15 cellular contexts compared by ENCODE assay signal in the genomic region with DNA sequence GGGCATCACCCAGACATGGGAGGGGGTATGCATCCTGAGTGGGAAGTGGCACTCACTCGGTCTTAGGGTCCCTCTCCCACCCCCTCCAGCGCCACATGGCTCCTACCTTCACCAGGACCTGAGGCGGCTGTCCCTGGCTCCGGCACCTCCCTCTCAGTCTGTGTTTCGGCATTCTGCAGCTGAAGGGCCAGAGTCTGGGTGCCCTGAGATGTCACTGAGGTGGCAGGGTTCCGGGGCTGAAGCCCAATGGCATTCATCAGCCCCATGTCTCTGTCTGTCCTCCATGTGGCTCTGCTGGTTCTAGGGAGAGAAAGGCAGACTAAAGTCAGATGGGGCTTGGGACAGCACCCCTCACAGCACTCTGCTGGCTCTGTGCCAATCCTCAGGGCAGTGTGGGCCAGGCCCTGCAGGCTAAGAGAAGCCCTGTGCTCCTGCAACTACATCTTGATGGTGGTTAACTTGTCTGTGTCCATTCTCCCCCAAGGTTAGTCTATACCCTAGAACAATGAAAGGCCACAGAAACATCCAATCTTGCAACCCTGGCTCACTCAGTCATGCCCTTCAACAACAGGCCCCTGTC. TPM values are rescaled to one million over a fixed set of nuclear protein-coding genes. Genes with fewer than 3 reads are reported as not detected.
DNase-seq lines count a peak whose midpoint lies in the region; ATAC-seq and TF ChIP-seq lines count a peak whose summit lies in the region.
"Had no signal": no experiment of that assay in that cellular context is flagged by ENCODE, and none has a peak within 500 bp of the region (broad histone marks: within the 10 kb centered on the region; RNA-seq: fewer than 3 reads in every experiment).

No MANE protein-coding gene starts in this region.

- no peaks in the 10 kb centered on the region for H3K36me3 Mint-ChIP-seq in glutamatergic neuron (ENCODE audit: unreplicated experiment)
- peaks cover 48% of the 10 kb centered on the region for H3K36me3 Mint-ChIP-seq in T-cell

- DNase-seq in stimulated activated naive CD8-positive, alpha-beta T cell treated with anti-CD3 and anti-CD28 coated beads, Interleukin-15, Interleukin-2, amounts not matched to agents 100 U/mL and 50 U/mL, for 24 hours, result no peak
- no peak for DNase-seq in stimulated activated naive CD8-positive, alpha-beta T cell treated with anti-CD3 and anti-CD28 coated beads, Interleukin-15, amount 100 ng/mL, for 72 hours
- DNase-seq in glutamatergic neuron, result no peak
- no peak for DNase-seq in neuronal stem cell (ENCODE audit: low spot score)
- no peak for DNase-seq in stimulated activated CD4-positive, alpha-beta T cell treated with anti-CD3 and anti-CD28 coated beads, Interleukin-15, amount 100 ng/mL, for 24 hours
- DNase-seq in T-cell, result no peak
- DNase-seq: ACHN; CD8-positive, alpha-beta T cell; COR-L47; DND-41; GDM1; H7 had no signal

- H3K27me3 ChIP-seq in neuronal stem cell (ENCODE audit: control insufficient read depth in 3 of 3, insufficient read depth in 3 of 3, low read depth in 1 of 3, low read length in 3 of 3), result no peaks in the 10 kb centered on the region

- H3K4me1 Mint-ChIP-seq in stimulated activated naive CD8-positive, alpha-beta T cell treated with anti-CD3 and anti-CD28 coated beads, Interleukin-15, amount 100 ng/mL, for 72 hours, result peaks cover under 1% of the 10 kb centered on the region
- H3K4me1 Mint-ChIP-seq in glutamatergic neuron (ENCODE audit: low read depth, unreplicated experiment) (peaks cover 17% of the 10 kb centered on the region), T-cell (no peaks in the 10 kb centered on the region)
- H3K4me1 Mint-ChIP-seq: CD14-positive monocyte had no signal

- CTCF ChIA-PET in T-cell (lab: Charles Lee), result no interaction called here

- no peak overlapping the region for H3K4me3 Mint-ChIP-seq in stimulated activated naive CD8-positive, alpha-beta T cell treated with anti-CD3 and anti-CD28 coated beads, Interleukin-15, amount 100 ng/mL, for 72 hours
- H3K4me3 Mint-ChIP-seq in glutamatergic neuron (ENCODE audit: unreplicated experiment) (no peak overlapping the region), T-cell (no peak overlapping the region)
- H3K4me3 Mint-ChIP-seq: CD14-positive monocyte; CD8-positive, alpha-beta T cell; GM23338 had no signal

- no peak overlapping the region for H2BK120ac ChIP-seq in neuronal stem cell (ENCODE audit: low read depth, low read length)

- no peak overlapping the region for H3K4ac ChIP-seq in neuronal stem cell (ENCODE audit: low read length)

- WGBS in neuronal stem cell (ENCODE audit: extremely low coverage in 2 of 2, insufficient read length in 2 of 2, insufficient replicate concordance in 1 of 2), 2 donors, result no CpG with 5 or more reads among the region's 6 CpGs

- no peaks in the 10 kb centered on the region for H3K27me3 Mint-ChIP-seq in stimulated activated naive CD8-positive, alpha-beta T cell treated with anti-CD3 and anti-CD28 coated beads, Interleukin-15, amount 100 ng/mL, for 72 hours
- H3K27me3 Mint-ChIP-seq in glutamatergic neuron (ENCODE audit: unreplicated experiment), result peaks cover 11% of the 10 kb centered on the region
- no peaks in the 10 kb centered on the region for H3K27me3 Mint-ChIP-seq in T-cell

- peaks cover 21 to 69% of the 10 kb centered on the region in 2 donors for H3K36me3 ChIP-seq in neuronal stem cell (replicated peaks in 1 of 2; ENCODE audit: control insufficient read depth in 2 of 2, insufficient read depth in 2 of 2, low read length in 2 of 2)

- H3K18ac ChIP-seq in neuronal stem cell (ENCODE audit: low read length), result no peak overlapping the region

- no peak for TF ChIP-seq CTCF in glutamatergic neuron (IDR thresholded peaks at IDR 0.05; ENCODE audit: partially characterized antibody, unreplicated experiment)

- H3K9ac ChIP-seq in neuronal stem cell (ENCODE audit: low read depth, low read length, poor library complexity), result no peak overlapping the region

- peaks cover 0 to 5% of the 10 kb centered on the region in 2 donors for H3K4me1 ChIP-seq in neuronal stem cell (ENCODE audit: control insufficient read depth in 2 of 2, insufficient read depth in 1 of 2, low read depth in 1 of 2, low read length in 2 of 2)

- H3K27ac Mint-ChIP-seq in stimulated activated naive CD8-positive, alpha-beta T cell treated with anti-CD3 and anti-CD28 coated beads, Interleukin-15, amount 100 ng/mL, for 72 hours, result no peak overlapping the region
- H3K27ac Mint-ChIP-seq in glutamatergic neuron (ENCODE audit: unreplicated experiment) (peak overlapping the region; percentile 33), T-cell (no peak overlapping the region)
- H3K27ac Mint-ChIP-seq: CD8-positive, alpha-beta T cell had no signal

- no peaks in the 10 kb centered on the region for H3K79me1 ChIP-seq in neuronal stem cell (ENCODE audit: low read depth, low read length)

- ATAC-seq in stimulated activated naive CD8-positive, alpha-beta T cell treated with anti-CD3 and anti-CD28 coated beads, Interleukin-15, Interleukin-2, amounts not matched to agents 100 U/mL and 50 U/mL, for 24 hours, result peak; percentile 23
- ATAC-seq in stimulated activated naive CD8-positive, alpha-beta T cell treated with anti-CD3 and anti-CD28 coated beads, Interleukin-15, amount 100 ng/mL, for 72 hours, result no peak
- ATAC-seq in esophagus mucosa (no peak), T-cell (replicated peaks in 1 of 4) (no peak)
- ATAC-seq: CD8-positive, alpha-beta T cell; GM23338 had no signal

- POLR2A ChIA-PET in T-cell (lab: Charles Lee), result interaction anchor here in 1 of 2 donors (0.8 kb wide), 1 partner anchor 309 kb away, joined by 3 read pairs; no protein-coding TSS in a partner anchor

- H4K91ac ChIP-seq in neuronal stem cell (ENCODE audit: low read depth, low read length, poor library complexity), result no peak overlapping the region

- H4K8ac ChIP-seq in neuronal stem cell (ENCODE audit: low read depth, low read length), result no peak overlapping the region

- no peak overlapping the region for H3K14ac ChIP-seq in neuronal stem cell (ENCODE audit: low read length)

- H3K9me3 ChIP-seq in neuronal stem cell (replicated peaks in 1 of 2; ENCODE audit: control insufficient read depth in 2 of 2, insufficient read depth in 1 of 2, low read depth in 1 of 2, low read length in 2 of 2), result no peaks in the 10 kb centered on the region

- H2AFZ ChIP-seq in neuronal stem cell (ENCODE audit: low read length), result no peak overlapping the region
- H2AFZ ChIP-seq: GM23338 had no signal

- no peaks in the 10 kb centered on the region for H3K9me3 Mint-ChIP-seq in stimulated activated naive CD8-positive, alpha-beta T cell treated with anti-CD3 and anti-CD28 coated beads, Interleukin-15, amount 100 ng/mL, for 72 hours
- H3K9me3 Mint-ChIP-seq in glutamatergic neuron (ENCODE audit: unreplicated experiment), result peaks cover 9% of the 10 kb centered on the region
- no peaks in the 10 kb centered on the region for H3K9me3 Mint-ChIP-seq in T-cell
- H3K9me3 Mint-ChIP-seq: CD14-positive monocyte; CD8-positive, alpha-beta T cell; GM23338 had no signal

- no peak overlapping the region for H2BK12ac ChIP-seq in neuronal stem cell (ENCODE audit: low read length)

- H3K23ac ChIP-seq in neuronal stem cell (ENCODE audit: low read depth, low read length, poor library complexity), result no peak overlapping the region

- no peak overlapping the region for H2BK15ac ChIP-seq in neuronal stem cell (ENCODE audit: low read length)

- H3K27ac ChIP-seq in neuronal stem cell (replicated peaks; ENCODE audit: low read length), result no peak overlapping the region

- no peak overlapping the region for H3K4me2 ChIP-seq in neuronal stem cell (ENCODE audit: insufficient read depth, low read length, poor library complexity, severe bottlenecking)
- H3K4me2 ChIP-seq: GM23338 had no signal

- H2BK5ac ChIP-seq in neuronal stem cell (ENCODE audit: low read length), result peak overlapping the region; percentile 6

- H3K4me3 ChIP-seq in neuronal stem cell (ENCODE audit: low read length in 2 of 2), result no peak overlapping the region
- H3K4me3 ChIP-seq: GM23338 had no signal

- no peak overlapping the region for H2AK5ac ChIP-seq in neuronal stem cell (ENCODE audit: low read depth, low read length)

RNA-seq across cellular contexts. Expression of a gene that starts 16.9 kb away (rescaled TPM):
- total RNA-seq in glutamatergic neuron (ENCODE audit: unreplicated experiment) (8.5 TPM), esophagus mucosa (0.12 TPM), T-cell (1 to 10 TPM in 2 of 5 donors, under 1 TPM in 2, not detected in 1; 0.18 to 3.9 (median 1.5) TPM)
- 0.10 TPM for polyA plus RNA-seq in neuronal stem cell (2013, experiment 1 of 2)
- polyA plus RNA-seq in neuronal stem cell (2013, experiment 2 of 2), result 0.15 TPM
- polyA plus RNA-seq: GM23338 had no signal

RNA-seq across cellular contexts. Expression of a gene that starts 27.0 kb away (rescaled TPM):
- 846 TPM for total RNA-seq in glutamatergic neuron (ENCODE audit: unreplicated experiment)
- polyA plus RNA-seq in neuronal stem cell (2013, experiment 1 of 2), result 1,851 TPM
- polyA plus RNA-seq in neuronal stem cell (2013, experiment 2 of 2), result 1,853 TPM
- 40.9 TPM for total RNA-seq in esophagus mucosa
- 1 to 10 TPM; 5.8 to 8.6 (median 8.3) TPM for total RNA-seq in T-cell
- polyA plus RNA-seq: CD14-positive monocyte had no signal

Comparison
In these comparisons a context has a peak if more than half of its experiments do, and no peak if none do; other contexts are left out.
1. RNA of a gene that starts 27.0 kb away (total RNA-seq): 846 TPM in glutamatergic neuron (single experiment); 40.9 TPM in esophagus mucosa (single experiment) and 5.8 to 8.6 TPM in T-cell; every median in the first group is over 10 times any median in the second.